Comparison of ENCODE assay signal across 24 cellular contexts in the genomic region with DNA sequence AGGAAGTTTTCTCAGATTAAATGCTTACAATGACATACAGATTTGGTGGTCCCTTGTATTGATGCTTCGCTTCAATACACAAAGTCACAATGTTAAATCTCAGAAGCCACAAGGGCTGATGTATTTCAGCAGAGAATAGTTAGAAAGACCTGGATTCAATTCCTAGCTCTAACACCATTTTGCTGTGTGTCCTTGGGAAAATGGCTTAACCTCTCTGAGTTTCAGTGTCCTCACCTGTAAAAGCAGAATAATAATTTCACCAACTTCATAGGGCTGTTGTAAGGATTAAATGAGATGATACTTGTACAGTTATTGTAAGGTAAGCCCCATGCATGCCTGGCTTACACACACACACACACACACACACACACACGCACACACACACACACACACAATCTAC. TPM values are rescaled to one million over a fixed set of nuclear protein-coding genes. Genes with fewer than 3 reads are reported as not detected.
DNase-seq lines count a peak whose midpoint lies in the region; ATAC-seq, FAIRE-seq and TF ChIP-seq lines count a peak whose summit lies in the region.
"Had no signal": no experiment of that assay in that cellular context is flagged by ENCODE, and none has a peak within 500 bp of the region (broad histone marks: within the 10 kb centered on the region; RNA-seq: fewer than 3 reads in every experiment).

No MANE protein-coding gene starts in this region.

- no peak for TF ChIP-seq RAD21 in HepG2 (CRISPR knock-in tag; IDR thresholded peaks at IDR 0.05)
- no peak for TF ChIP-seq RAD21 in GM12878 (IDR thresholded peaks at IDR 0.05; ENCODE audit: insufficient read depth, low read depth, low read length)

- H2BK120ac ChIP-seq in neuronal stem cell (ENCODE audit: low read depth, low read length): no peak overlapping the region

- ATAC-seq in HepG2 (no peak), right lobe of liver (no peak), GM12878 (no peak)

- no TSS peak for BruUV-seq in HepG2 (replicated peaks; lab: Mats Ljungman, UMichigan)
- no TSS peak for BruUV-seq in GM12878 (replicated peaks; lab: Mats Ljungman, UMichigan)

- RAD21 ChIA-PET in GM12878 (lab: Charles Lee; ENCODE audit: unreplicated experiment): no interaction called here

- intact Hi-C loops in HepG2 (cut with micrococcal nuclease; ENCODE audit: unreplicated experiment) (no loop called here), right lobe of liver (cut with DNase I) (no loop called here), GM12878 (cut with micrococcal nuclease; ENCODE audit: unreplicated experiment) (no loop called here)

- WGBS in HepG2 (ENCODE audit: low lambda C conversion rate): 63% methylated on average over 2 of the region's 2 CpGs
- WGBS in right lobe of liver (ENCODE audit: insufficient coverage, low coverage, low lambda C conversion rate, missing lambda C conversion rate): 88% methylated on average over 1 of the region's 2 CpGs
- 37% methylated on average over 2 of the region's 2 CpGs for WGBS in GM12878 (ENCODE audit: insufficient coverage, insufficient replicate concordance, low lambda C conversion rate, missing lambda C conversion rate)
- WGBS in neuronal stem cell (ENCODE audit: extremely low coverage in 2 of 2, insufficient read length in 2 of 2, insufficient replicate concordance in 1 of 2), 2 donors: no CpG with 5 or more reads among the region's 2 CpGs

- TF ChIP-seq EP300 in HepG2 (IDR thresholded peaks at IDR 0.05; ENCODE audit: low read depth in 2 of 2, low read length in 2 of 2): no peak
- TF ChIP-seq EP300 in HepG2 (CRISPR knock-in tag; IDR thresholded peaks at IDR 0.05; ENCODE audit: borderline replicate concordance): no peak
- TF ChIP-seq EP300 in GM12878 (IDR thresholded peaks at IDR 0.05; ENCODE audit: borderline replicate concordance in 1 of 2, control insufficient read depth in 1 of 2, low read depth in 2 of 2, low read length in 2 of 2): no peak

- H3K27me3 ChIP-seq in HepG2 (ENCODE audit: control insufficient read depth in 1 of 2, insufficient read depth in 2 of 2, low read length in 2 of 2): peaks cover 0 to 2% of the 10 kb centered on the region in 2 experiments; a peak in 2 of 5 replicates
- H3K27me3 ChIP-seq in right lobe of liver: no peaks in the 10 kb centered on the region
- H3K27me3 ChIP-seq in GM12878 (replicated peaks in 1 of 2; ENCODE audit: control insufficient read depth in 2 of 2, insufficient read depth in 2 of 2, low read length in 1 of 2): no peaks in the 10 kb centered on the region
- peaks cover 0 to 9% (median 0%) of the 10 kb centered on the region in 3 experiments for H3K27me3 ChIP-seq in neuronal stem cell (ENCODE audit: control insufficient read depth in 3 of 3, insufficient read depth in 3 of 3, low read depth in 1 of 3, low read length in 3 of 3)
- H3K27me3 ChIP-seq: BE2C, BLaER1 had no signal

- H3K36me3 ChIP-seq in HepG2 (replicated peaks in 1 of 2; ENCODE audit: control insufficient read depth in 1 of 2, insufficient read depth in 2 of 2, low read length in 2 of 2) (no peaks in the 10 kb centered on the region), right lobe of liver (no peaks in the 10 kb centered on the region), GM12878 (ENCODE audit: control insufficient read depth in 2 of 2, insufficient read depth in 2 of 2, low read length in 1 of 2) (no peaks in the 10 kb centered on the region; a peak in 1 of 4 replicates), neuronal stem cell (replicated peaks in 1 of 2; ENCODE audit: control insufficient read depth in 2 of 2, insufficient read depth in 2 of 2, low read length in 2 of 2) (no peaks in the 10 kb centered on the region)
- H3K36me3 ChIP-seq: BE2C had no signal

- DNase-seq in HepG2 (ENCODE audit: low spot score) (no peak), right lobe of liver (no peak), GM12878 (ENCODE audit: low read depth, low spot score) (no peak), neuronal stem cell (ENCODE audit: low spot score) (no peak), epidermal melanocyte (ENCODE audit: insufficient read length, low spot score) (no peak)
- DNase-seq: ACHN; BE2C; C1 segment of cervical spinal cord; CD4-positive, alpha-beta memory T cell; CD4-positive, CD25-positive, alpha-beta regulatory T cell; CD8-positive, alpha-beta memory T cell; COR-L47; DMS 273 treated with DMSO at 0.1 percent for 48 hours; DMS153; DMS53; DMS79; DND-41; EL; GDM1 had no signal

- H4K8ac ChIP-seq in neuronal stem cell (ENCODE audit: low read depth, low read length): no peak overlapping the region

- no peak overlapping the region for H3K27ac ChIP-seq in HepG2 (ENCODE audit: extremely low read length, insufficient read depth, low read length)
- no peak overlapping the region for H3K27ac ChIP-seq in right lobe of liver
- H3K27ac ChIP-seq in GM12878 (ENCODE audit: control insufficient read depth, insufficient read depth): no peak overlapping the region
- H3K27ac ChIP-seq in neuronal stem cell (replicated peaks; ENCODE audit: low read length): no peak overlapping the region
- H3K27ac ChIP-seq: 22Rv1, BLaER1 had no signal

- no peak overlapping the region for H3K18ac ChIP-seq in neuronal stem cell (ENCODE audit: low read length)

- no peak overlapping the region for H3K14ac ChIP-seq in neuronal stem cell (ENCODE audit: low read length)

- no peak overlapping the region for H3K23ac ChIP-seq in neuronal stem cell (ENCODE audit: low read depth, low read length, poor library complexity)

- no peak overlapping the region for H3K9ac ChIP-seq in HepG2 (ENCODE audit: insufficient read depth, low read depth, low read length)
- H3K9ac ChIP-seq in GM12878 (ENCODE audit: control insufficient read depth, insufficient read depth, low read length): no peak overlapping the region
- H3K9ac ChIP-seq in neuronal stem cell (ENCODE audit: low read depth, low read length, poor library complexity): no peak overlapping the region
- H3K9ac ChIP-seq: BLaER1 had no signal

- H3K4me1 ChIP-seq in HepG2 (ENCODE audit: insufficient read depth, low read length) (no peaks in the 10 kb centered on the region), right lobe of liver (no peaks in the 10 kb centered on the region), GM12878 (ENCODE audit: control insufficient read depth, insufficient read depth, low read length) (peaks cover 3% of the 10 kb centered on the region; the same call in 1 of the 2 replicates), neuronal stem cell (ENCODE audit: control insufficient read depth in 2 of 2, insufficient read depth in 1 of 2, low read depth in 1 of 2, low read length in 2 of 2) (no peaks in the 10 kb centered on the region)
- H3K4me1 ChIP-seq: BE2C, BLaER1 had no signal

- H3K79me2 ChIP-seq in HepG2 (ENCODE audit: insufficient read depth, low read length) (no peaks in the 10 kb centered on the region), GM12878 (ENCODE audit: control insufficient read depth, insufficient read depth, low read length) (no peaks in the 10 kb centered on the region)

- H4K91ac ChIP-seq in neuronal stem cell (ENCODE audit: low read depth, low read length, poor library complexity): no peak overlapping the region

- no peaks in the 10 kb centered on the region for H3K9me3 ChIP-seq in HepG2 (ENCODE audit: low read length)
- H3K9me3 ChIP-seq in right lobe of liver: no peaks in the 10 kb centered on the region
- peaks cover 3% of the 10 kb centered on the region; the same call in 2 of the 3 replicates for H3K9me3 ChIP-seq in GM12878 (replicated peaks; ENCODE audit: control insufficient read depth, insufficient read depth, low read length)
- H3K9me3 ChIP-seq in neuronal stem cell (replicated peaks in 1 of 2; ENCODE audit: control insufficient read depth in 2 of 2, insufficient read depth in 1 of 2, low read depth in 1 of 2, low read length in 2 of 2): no peaks in the 10 kb centered on the region
- H3K9me3 ChIP-seq: BE2C had no signal

- no peak for TF ChIP-seq POLR2A in HepG2 (IDR thresholded peaks at IDR 0.05; ENCODE audit: insufficient read depth in 1 of 2, low read depth in 2 of 2, low read length in 2 of 2)
- no peak for TF ChIP-seq POLR2A in right lobe of liver (IDR thresholded peaks at IDR 0.05)
- no peak for TF ChIP-seq POLR2A in GM12878 (IDR thresholded peaks at IDR 0.05; ENCODE audit: low read depth, low read length)

- H2AK5ac ChIP-seq in neuronal stem cell (ENCODE audit: low read depth, low read length): no peak overlapping the region

- in situ Hi-C loops in HepG2 (cut with HindIII; ENCODE audit: extremely low pct_ligation_motif_present, low pct_unique_long_range_greater_than_20kb) (no loop called here), GM12878 (cut with MboI) (no loop called here)

- H3K4me2 ChIP-seq in HepG2 (ENCODE audit: low read depth, low read length) (no peak overlapping the region), GM12878 (ENCODE audit: control insufficient read depth, insufficient read depth) (no peak overlapping the region), neuronal stem cell (ENCODE audit: insufficient read depth, low read length, poor library complexity, severe bottlenecking) (no peak overlapping the region)
- H3K4me2 ChIP-seq: BLaER1 had no signal

- H4K20me1 ChIP-seq in HepG2 (ENCODE audit: insufficient read depth, low read length) (no peaks in the 10 kb centered on the region), GM12878 (ENCODE audit: control insufficient read depth, insufficient read depth) (no peaks in the 10 kb centered on the region)
- H4K20me1 ChIP-seq: BLaER1 had no signal

- H2BK15ac ChIP-seq in neuronal stem cell (ENCODE audit: low read length): no peak overlapping the region

- FAIRE-seq in HepG2 (lab: Jason Lieb, UNC) (no peak), GM12878 (lab: Jason Lieb, UNC) (no peak)
- FAIRE-seq: GM12891, GM19239 had no signal

- POLR2A ChIA-PET in HepG2 (lab: Yijun Ruan, JAX): no interaction called here
- POLR2A ChIA-PET in GM12878 (lab: Charles Lee): no interaction called here

- SMC1A ChIA-PET in GM12878 (lab: Charles Lee; ENCODE audit: uncharacterized antibody, unreplicated experiment): interaction anchor here (0.6 kb wide), 1 partner anchor 334 kb away, joined by 3 read pairs; no protein-coding TSS in a partner anchor

- no peak overlapping the region for H3K4me3 ChIP-seq in HepG2 (replicated peaks in 1 of 3; ENCODE audit: insufficient read depth in 1 of 3, low read depth in 2 of 3, low read length in 3 of 3)
- no peak overlapping the region for H3K4me3 ChIP-seq in right lobe of liver
- H3K4me3 ChIP-seq in GM12878: no peak overlapping the region
- H3K4me3 ChIP-seq in neuronal stem cell (ENCODE audit: low read length in 2 of 2): no peak overlapping the region
- H3K4me3 ChIP-seq: BLaER1 had no signal

- no peak overlapping the region for H2BK5ac ChIP-seq in neuronal stem cell (ENCODE audit: low read length)

- CTCF ChIA-PET in HepG2 (lab: Yijun Ruan, JAX; ENCODE audit: low intra/inter-chr PET ratio, low total read pairs): no interaction called here
- CTCF ChIA-PET in GM12878 (lab: Yijun Ruan, JAX): interaction anchor here (1.7 kb wide), 1 partner anchor 10 kb away, joined by 3 read pairs; no protein-coding TSS in a partner anchor

- H2BK12ac ChIP-seq in neuronal stem cell (ENCODE audit: low read length): no peak overlapping the region

- TF ChIP-seq CTCF in HepG2 (CRISPR knock-in tag; IDR thresholded peaks at IDR 0.05) (no peak), right lobe of liver (IDR thresholded peaks at IDR 0.05) (no peak), GM12878 (IDR thresholded peaks at IDR 0.05 in 2 of 3, conservative IDR thresholded peaks at IDR 0.05 in 1 of 3; ENCODE audit: control insufficient read depth in 2 of 3, extremely low read depth in 1 of 3, insufficient read depth in 1 of 3, low read depth in 3 of 3, low read length in 3 of 3) (no peak)

- H3K79me1 ChIP-seq in neuronal stem cell (ENCODE audit: low read depth, low read length): no peaks in the 10 kb centered on the region

- H3K4ac ChIP-seq in neuronal stem cell (ENCODE audit: low read length): no peak overlapping the region

- H2AFZ ChIP-seq in HepG2 (ENCODE audit: low read length): no peak overlapping the region
- no peak overlapping the region for H2AFZ ChIP-seq in GM12878 (ENCODE audit: control insufficient read depth, low read depth, low read length)
- H2AFZ ChIP-seq in neuronal stem cell (ENCODE audit: low read length): no peak overlapping the region

RNA-seq across cellular contexts. Expression of gene P2RX7, which starts 30.3 kb away (rescaled TPM):
- total RNA-seq in HepG2 (2016; rRNA removed; fragmentation: Illumina TruSeq; extraction: Trizol) (0.13 TPM in 1 of 2 replicates, not detected in the other), right lobe of liver (10 to 100 TPM in 1 of 6 experiments, 1 to 10 TPM in 5; 2.5 to 11.4 (median 3.4) TPM), GM12878 (2014; rRNA removed) (1.5 and 2.2 TPM in 2 replicates), GM12878 (2014; rRNA removed; fragmentation: Illumina TruSeq; extraction: Trizol) (1.7 and 1.8 TPM in 2 replicates), GM12878 (2021) (1.5 and 2.2 TPM in 2 replicates)
- not detected in 2 replicates for total RNA-seq in HepG2 (2016; cell fraction: cytosol; rRNA removed; fragmentation: Illumina TruSeq; extraction: Trizol; ENCODE audit: low read depth)
- total RNA-seq in HepG2 (2016; cell fraction: insoluble cytoplasmic fraction; rRNA removed; fragmentation: Illumina TruSeq; extraction: Trizol): 0.03 TPM in 1 of 2 replicates, not detected in the other
- total RNA-seq in HepG2 (2016; cell fraction: membrane; rRNA removed; fragmentation: Illumina TruSeq; extraction: Trizol): not detected in 2 replicates
- total RNA-seq in HepG2 (2016; cell fraction: nucleus; rRNA removed; fragmentation: Illumina TruSeq; extraction: Trizol): not detected in 2 replicates
- polyA plus RNA-seq in HepG2 (2011; rRNA removed) (0.56 and 0.73 TPM in 2 replicates), GM12878 (2011; rRNA removed) (1.7 and 2.2 TPM in 2 replicates), GM12878 (2014; fragmentation: Illumina TruSeq; extraction: Trizol) (2.6 and 2.7 TPM in 2 replicates), GM12878 (2014; fragmentation: Nextera tagmentation; extraction: Ambion mirVana) (1 to 10 TPM in 1 of 2 experiments, under 1 TPM in 1; 0.99 to 1.2 TPM), GM12878 (2014; rRNA removed) (1.4 and 1.5 TPM in 2 replicates), GM12878 (2016; fragmentation: Nextera tagmentation; extraction: Ambion mirVana) (1 to 10 TPM in 1 of 2 experiments, under 1 TPM in 1; 0.74 to 1.2 TPM)
- 0.18 and 0.19 TPM in 2 replicates for polyA plus RNA-seq in HepG2 (2011; cell fraction: cytosol; rRNA removed)
- polyA plus RNA-seq in HepG2 (2011; cell fraction: nucleus; rRNA removed): 1.1 and 1.7 TPM in 2 replicates
- 0.76 and 1.1 TPM in 2 replicates for polyA plus RNA-seq in HepG2 (2012)
- polyA plus RNA-seq in HepG2 (2016; cell fraction: cytosol; fragmentation: Illumina TruSeq; extraction: Trizol; ENCODE audit: low read depth): not detected in 2 replicates
- not detected in 2 replicates for polyA plus RNA-seq in HepG2 (2016; cell fraction: insoluble cytoplasmic fraction; fragmentation: Illumina TruSeq; extraction: Trizol; ENCODE audit: low read depth)
- polyA plus RNA-seq in HepG2 (2016; cell fraction: membrane; fragmentation: Illumina TruSeq; extraction: Trizol; ENCODE audit: low read depth): not detected in 2 replicates
- polyA plus RNA-seq in HepG2 (2016; cell fraction: nucleus; fragmentation: Illumina TruSeq; extraction: Trizol; ENCODE audit: insufficient read depth, low read depth): not detected in 2 replicates
- 0.38 TPM in 1 of 2 replicates, not detected in the other for polyA minus RNA-seq in HepG2 (2011; rRNA and poly(A)+ RNA removed; ENCODE audit: low replicate concordance)
- polyA minus RNA-seq in HepG2 (2011; cell fraction: cytosol; rRNA and poly(A)+ RNA removed): 0.40 TPM in 1 of 2 replicates, not detected in the other
- 0.64 and 1.9 TPM in 2 replicates for polyA minus RNA-seq in HepG2 (2011; cell fraction: nucleus; rRNA and poly(A)+ RNA removed)
- 6.4 and 9.1 TPM in 2 replicates for total RNA-seq in GM12878 (2013; cell fraction: nucleolus; rRNA removed)
- polyA plus RNA-seq in GM12878 (2011; ENCODE audit: low read depth): 0.43 TPM
- polyA plus RNA-seq in GM12878 (2011; cell fraction: cytosol; rRNA removed): 1.3 and 1.8 TPM in 2 replicates
- 1.5 and 1.8 TPM in 2 replicates for polyA plus RNA-seq in GM12878 (2011; cell fraction: nucleus; rRNA removed)
- polyA plus RNA-seq in GM12878 (2012): 0.60 and 1.3 TPM in 2 replicates
- polyA minus RNA-seq in GM12878 (2011; rRNA and poly(A)+ RNA removed): 1.2 and 2.0 TPM in 2 replicates
- polyA minus RNA-seq in GM12878 (2011; cell fraction: cytosol; rRNA and poly(A)+ RNA removed): 0.67 and 0.73 TPM in 2 replicates
- 1.2 and 2.8 TPM in 2 replicates for polyA minus RNA-seq in GM12878 (2011; cell fraction: nucleus; rRNA and poly(A)+ RNA removed)
- polyA plus RNA-seq in neuronal stem cell (2013, experiment 1 of 2): 0.20 TPM
- polyA plus RNA-seq in neuronal stem cell (2013, experiment 2 of 2): 0.37 TPM
- total RNA-seq: G401 had no signal

RNA-seq across cellular contexts. Expression of gene P2RX4, which starts 46.9 kb away (rescaled TPM):
- 9.5 and 13.8 TPM in 2 replicates for total RNA-seq in HepG2 (2016; rRNA removed; fragmentation: Illumina TruSeq; extraction: Trizol)
- 10.0 and 12.3 TPM in 2 replicates for total RNA-seq in HepG2 (2016; cell fraction: cytosol; rRNA removed; fragmentation: Illumina TruSeq; extraction: Trizol; ENCODE audit: low read depth)
- total RNA-seq in HepG2 (2016; cell fraction: insoluble cytoplasmic fraction; rRNA removed; fragmentation: Illumina TruSeq; extraction: Trizol): 8.9 and 14.2 TPM in 2 replicates
- total RNA-seq in HepG2 (2016; cell fraction: membrane; rRNA removed; fragmentation: Illumina TruSeq; extraction: Trizol): 9.6 and 14.1 TPM in 2 replicates
- total RNA-seq in HepG2 (2016; cell fraction: nucleus; rRNA removed; fragmentation: Illumina TruSeq; extraction: Trizol): 15.1 and 21.0 TPM in 2 replicates
- 30.8 and 40.8 TPM in 2 replicates for polyA plus RNA-seq in HepG2 (2011; rRNA removed)
- 48.0 and 49.3 TPM in 2 replicates for polyA plus RNA-seq in HepG2 (2011; cell fraction: cytosol; rRNA removed)
- polyA plus RNA-seq in HepG2 (2011; cell fraction: nucleus; rRNA removed): 46.2 and 52.0 TPM in 2 replicates
- polyA plus RNA-seq in HepG2 (2012): 14.9 and 23.1 TPM in 2 replicates
- polyA plus RNA-seq in HepG2 (2016; cell fraction: cytosol; fragmentation: Illumina TruSeq; extraction: Trizol; ENCODE audit: low read depth): 11.3 and 12.5 TPM in 2 replicates
- polyA plus RNA-seq in HepG2 (2016; cell fraction: insoluble cytoplasmic fraction; fragmentation: Illumina TruSeq; extraction: Trizol; ENCODE audit: low read depth): 9.2 and 9.3 TPM in 2 replicates
- polyA plus RNA-seq in HepG2 (2016; cell fraction: membrane; fragmentation: Illumina TruSeq; extraction: Trizol; ENCODE audit: low read depth): 10.7 and 12.6 TPM in 2 replicates
- 24.7 and 29.5 TPM in 2 replicates for polyA plus RNA-seq in HepG2 (2016; cell fraction: nucleus; fragmentation: Illumina TruSeq; extraction: Trizol; ENCODE audit: insufficient read depth, low read depth)
- polyA minus RNA-seq in HepG2 (2011; rRNA and poly(A)+ RNA removed; ENCODE audit: low replicate concordance): 7.1 and 38.6 TPM in 2 replicates
- polyA minus RNA-seq in HepG2 (2011; cell fraction: cytosol; rRNA and poly(A)+ RNA removed): 14.3 and 14.6 TPM in 2 replicates
- polyA minus RNA-seq in HepG2 (2011; cell fraction: nucleus; rRNA and poly(A)+ RNA removed): 19.2 and 26.5 TPM in 2 replicates
- total RNA-seq in right lobe of liver: 10 to 100 TPM; 11.5 to 79.7 (median 21.9) TPM
- total RNA-seq in GM12878 (2013; cell fraction: nucleolus; rRNA removed): 75.0 TPM in 2 replicates
- total RNA-seq in GM12878 (2014; rRNA removed): 25.3 and 28.0 TPM in 2 replicates
- 15.3 and 17.3 TPM in 2 replicates for total RNA-seq in GM12878 (2014; rRNA removed; fragmentation: Illumina TruSeq; extraction: Trizol)
- 17.0 and 18.6 TPM in 2 replicates for total RNA-seq in GM12878 (2021)
- polyA plus RNA-seq in GM12878 (2011; ENCODE audit: low read depth): 12.3 TPM
- 35.2 and 43.4 TPM in 2 replicates for polyA plus RNA-seq in GM12878 (2011; rRNA removed)
- polyA plus RNA-seq in GM12878 (2011; cell fraction: cytosol; rRNA removed): 46.5 and 63.0 TPM in 2 replicates
- 59.7 and 68.9 TPM in 2 replicates for polyA plus RNA-seq in GM12878 (2011; cell fraction: nucleus; rRNA removed)
- polyA plus RNA-seq in GM12878 (2012): 16.2 and 20.4 TPM in 2 replicates
- 10.4 and 16.2 TPM in 2 replicates for polyA plus RNA-seq in GM12878 (2014; fragmentation: Illumina TruSeq; extraction: Trizol)
- 10 to 100 TPM in 1 of 2 experiments, 1 to 10 TPM in 1; 9.0 to 11.3 TPM for polyA plus RNA-seq in GM12878 (2014; fragmentation: Nextera tagmentation; extraction: Ambion mirVana)
- polyA plus RNA-seq in GM12878 (2014; rRNA removed): 28.4 and 31.7 TPM in 2 replicates
- polyA plus RNA-seq in GM12878 (2016; fragmentation: Nextera tagmentation; extraction: Ambion mirVana): 10 to 100 TPM; 22.4 to 27.4 TPM
- polyA minus RNA-seq in GM12878 (2011; rRNA and poly(A)+ RNA removed): 54.9 and 57.2 TPM in 2 replicates
- 9.9 and 10.8 TPM in 2 replicates for polyA minus RNA-seq in GM12878 (2011; cell fraction: cytosol; rRNA and poly(A)+ RNA removed)
- 25.8 and 32.5 TPM in 2 replicates for polyA minus RNA-seq in GM12878 (2011; cell fraction: nucleus; rRNA and poly(A)+ RNA removed)
- polyA plus RNA-seq in neuronal stem cell (2013, experiment 1 of 2): 9.9 TPM
- polyA plus RNA-seq in neuronal stem cell (2013, experiment 2 of 2): 10.7 TPM
